Comparison of ENCODE assay signal across 8 cellular contexts in the genomic region with DNA sequence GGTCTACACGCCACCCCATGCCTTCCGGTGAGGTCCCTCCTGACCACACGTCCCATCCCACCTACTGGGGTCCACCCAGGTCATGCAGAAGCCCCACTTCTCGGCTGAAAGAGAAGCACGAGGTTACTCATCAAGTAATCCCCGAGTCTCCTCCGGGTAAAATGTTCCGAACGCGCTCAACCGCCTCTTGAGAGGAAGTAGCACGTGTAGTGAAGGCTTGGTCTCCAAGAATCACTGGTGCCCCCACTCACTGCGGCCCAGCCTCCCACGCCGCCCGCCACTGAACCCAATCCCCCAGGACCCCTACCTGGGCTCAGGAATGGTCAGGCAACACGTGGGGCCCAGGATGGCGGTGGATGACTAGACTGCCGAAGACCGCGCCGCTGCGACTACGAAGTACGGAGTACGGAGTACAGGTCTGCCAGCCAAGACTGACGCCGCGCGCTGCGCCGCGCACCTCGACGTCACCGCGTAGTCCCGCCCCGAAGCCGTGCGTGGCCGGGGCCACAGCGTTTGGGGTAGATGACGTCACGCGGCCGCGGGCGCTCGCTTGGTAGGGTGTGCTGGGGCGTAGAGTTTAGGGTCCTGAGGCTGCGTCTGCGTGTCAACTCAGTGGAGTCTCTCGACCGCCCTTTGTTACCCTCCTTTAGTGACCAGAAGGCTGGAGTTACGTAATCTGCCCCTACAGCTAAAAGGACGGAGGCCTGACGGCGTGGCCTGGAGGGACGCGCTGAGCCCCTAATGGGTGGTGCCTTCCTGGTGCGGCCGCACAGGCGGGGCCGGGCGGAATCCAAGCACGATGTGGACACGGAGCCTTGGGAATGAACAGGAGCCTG. TPM values are rescaled to one million over a fixed set of nuclear protein-coding genes. Genes with fewer than 3 reads are reported as not detected.
DNase-seq lines count a peak whose midpoint lies in the region; ATAC-seq and TF ChIP-seq lines count a peak whose summit lies in the region.

No MANE protein-coding gene starts in this region.

- H3K9ac ChIP-seq in PC-3 (ENCODE audit: low read length) = peak overlapping the region; percentile 99

- H2AFZ ChIP-seq in PC-3 (ENCODE audit: low read length) = peak overlapping the region; percentile 87

- H3F3A ChIP-seq in PC-3 (ENCODE audit: low read length, unreplicated experiment) = peaks cover 13% of the 10 kb centered on the region

- H3K36me3 ChIP-seq in PC-3 (ENCODE audit: low read depth, low read length) (peaks cover 37% of the 10 kb centered on the region), esophagus muscularis mucosa (peaks cover 24 to 41% (median 37%) of the 10 kb centered on the region in 4 donors), muscle layer of duodenum (ENCODE audit: control insufficient read depth in 1 of 2, insufficient read depth in 2 of 2, low read length in 2 of 2) (peaks cover 28 to 33% of the 10 kb centered on the region in 2 donors)

- TSS peak; percentile 58 for BruUV-seq in PC-3 (replicated peaks; lab: Mats Ljungman, UMichigan)

- ATAC-seq in GM21526 (IDR thresholded peaks at IDR 0.05; ENCODE audit: low FRiP score, unreplicated experiment) (peak; percentile 87), PC-3 (peak; percentile 98)
- peak; percentile 95 to 96 for ATAC-seq in activated T-cell treated with anti-CD3 and anti-CD28 coated beads, Interleukin-2, amount 50 U/mL, for 4 hours

- TF ChIP-seq EP300 in esophagus muscularis mucosa (IDR thresholded peaks at IDR 0.05) = peak; percentile 25

- CTCF ChIA-PET in PC-3 (lab: Charles Lee) = interaction anchor here (0.6 to 1.3 kb wide), 2 partner anchors 13 to 124 kb away, joined by 5 to 14 read pairs; no protein-coding TSS in a partner anchor

- peaks cover 42% of the 10 kb centered on the region for H3K36me3 Mint-ChIP-seq in activated T-cell treated with anti-CD3 and anti-CD28 coated beads, Interleukin-2, amount 50 U/mL, for 4 hours (ENCODE audit: insufficient read depth)

- WGBS in esophagus muscularis mucosa = 1% methylated on average over 17 of the region's 68 CpGs

- DNase-seq in DMS 273 treated with DMSO at 0.1 percent for 48 hours (lab: John Stamatoyannopoulos, UW) (peak; percentile 95), HuH-7 (ENCODE audit: low spot score) (peak; percentile 94), PC-3 (peak; percentile 94), esophagus muscularis mucosa (ENCODE audit: extremely low spot score) (peak; percentile 99)
- peak; percentile 97 for DNase-seq in activated T-cell treated with anti-CD3 and anti-CD28 coated beads, Interleukin-2, amount 50 U/mL, for 4 hours
- peak; percentile 90 for DNase-seq in stimulated activated CD8-positive, alpha-beta memory T cell treated with anti-CD3 and anti-CD28 coated beads, Interleukin-7, amount 100 ng/mL, for 24 hours (ENCODE audit: low read depth)

- peaks cover 39% of the 10 kb centered on the region for H3K79me2 ChIP-seq in PC-3 (ENCODE audit: low read length)

- POLR2A ChIA-PET in PC-3 (lab: Charles Lee; ENCODE audit: unreplicated experiment) = interaction anchor here (0.7 to 1.4 kb wide), 2 partner anchors 13 to 36 kb away, joined by 4 to 18 read pairs; a partner anchor contains a TSS

- H3K27ac ChIP-seq in PC-3 (ENCODE audit: low read length) = peak overlapping the region; percentile 69
- H3K27ac ChIP-seq in esophagus muscularis mucosa (replicated peaks in 1 of 4) = peak overlapping the region; percentile 89 to 96 (median 94)
- peak overlapping the region; percentile 98 for H3K27ac ChIP-seq in muscle layer of duodenum (ENCODE audit: low read length)

- peak overlapping the region; percentile 92 for H3K4me3 ChIP-seq in PC-3 (ENCODE audit: low read length)
- peak overlapping the region; percentile 60 to 69 (median 64) for H3K4me3 ChIP-seq in esophagus muscularis mucosa
- peak overlapping the region; percentile 74 to 88 for H3K4me3 ChIP-seq in muscle layer of duodenum (ENCODE audit: low read depth in 1 of 2, low read length in 2 of 2)

- H3K9me3 Mint-ChIP-seq in activated T-cell treated with anti-CD3 and anti-CD28 coated beads, Interleukin-2, amount 50 U/mL, for 4 hours = no peaks in the 10 kb centered on the region

- H3K9me2 ChIP-seq in PC-3 (replicated peaks; ENCODE audit: low read length) = no peaks in the 10 kb centered on the region

- H3K27me3 ChIP-seq in PC-3 (ENCODE audit: low read length) (no peaks in the 10 kb centered on the region), esophagus muscularis mucosa (no peaks in the 10 kb centered on the region), muscle layer of duodenum (ENCODE audit: low read depth, low read length) (no peaks in the 10 kb centered on the region)

- peaks cover 19% of the 10 kb centered on the region for H3K4me1 ChIP-seq in PC-3 (ENCODE audit: insufficient read depth, low read length)
- H3K4me1 ChIP-seq in esophagus muscularis mucosa = peaks cover 13 to 37% (median 31%) of the 10 kb centered on the region in 4 donors
- peaks cover 10 to 15% of the 10 kb centered on the region in 2 donors for H3K4me1 ChIP-seq in muscle layer of duodenum (ENCODE audit: control insufficient read depth in 1 of 2, insufficient read depth in 2 of 2, low read length in 2 of 2)

- peak; percentile 88 for TF ChIP-seq POLR2A in esophagus muscularis mucosa (IDR thresholded peaks at IDR 0.05; ENCODE audit: low read depth)

- no peaks in the 10 kb centered on the region for H3K9me3 ChIP-seq in PC-3 (ENCODE audit: low read length)
- no peaks in the 10 kb centered on the region for H3K9me3 ChIP-seq in esophagus muscularis mucosa
- H3K9me3 ChIP-seq in muscle layer of duodenum (ENCODE audit: control insufficient read depth in 1 of 2, low read length in 2 of 2) = no peaks in the 10 kb centered on the region

- intact Hi-C loops in PC-3 (cut with micrococcal nuclease) (loop anchor here (1.0 to 5.0 kb wide), 2 partner anchors 99 to 125 kb away; a partner anchor contains a TSS), esophagus muscularis mucosa (cut with DNase I) (loop anchor here (5.0 to 10.0 kb wide), 2 partner anchors 126 to 402 kb away; a partner anchor contains a TSS)

- no peaks in the 10 kb centered on the region for H3K27me3 Mint-ChIP-seq in activated T-cell treated with anti-CD3 and anti-CD28 coated beads, Interleukin-2, amount 50 U/mL, for 4 hours (ENCODE audit: low read depth)

- TF ChIP-seq CTCF in PC-3 (conservative IDR thresholded peaks at IDR 0.05; ENCODE audit: low read depth, low read length) (no peak), esophagus muscularis mucosa (IDR thresholded peaks at IDR 0.05) (no peak)

- peak overlapping the region; percentile 99 for H3K4me2 ChIP-seq in PC-3 (ENCODE audit: low read length)

- peaks cover 35% of the 10 kb centered on the region for H4K20me1 ChIP-seq in PC-3 (ENCODE audit: low read length)

- H3K4me1 Mint-ChIP-seq in activated T-cell treated with anti-CD3 and anti-CD28 coated beads, Interleukin-2, amount 50 U/mL, for 4 hours (ENCODE audit: low read depth) = peaks cover 60% of the 10 kb centered on the region

- peak overlapping the region; percentile 99 for H3K4me3 Mint-ChIP-seq in activated T-cell treated with anti-CD3 and anti-CD28 coated beads, Interleukin-2, amount 50 U/mL, for 4 hours

RNA-seq across cellular contexts. Expression of a gene that starts 7.6 kb away (rescaled TPM):
- total RNA-seq in PC-3 (2014; rRNA removed) (0.11 and 0.17 TPM in 2 replicates), esophagus muscularis mucosa (1 to 10 TPM in 3 of 4 donors, under 1 TPM in 1; 0.78 to 6.8 (median 3.1) TPM)
- total RNA-seq in activated T-cell treated with anti-CD3 and anti-CD28 coated beads, Interleukin-2, amount 50 U/mL, for 4 hours = 100 to 1,000 TPM; 120 to 205 (median 143) TPM

RNA-seq across cellular contexts. Expression of a gene that starts 13.6 kb away (rescaled TPM):
- 56.6 and 61.5 TPM in 2 replicates for total RNA-seq in PC-3 (2014; rRNA removed)
- total RNA-seq in activated T-cell treated with anti-CD3 and anti-CD28 coated beads, Interleukin-2, amount 50 U/mL, for 4 hours = 10 to 100 TPM; 35.9 to 38.2 (median 36.6) TPM
- 10 to 100 TPM; 40.3 to 61.7 (median 49.4) TPM for total RNA-seq in esophagus muscularis mucosa

Comparison
In these comparisons a context has a peak if more than half of its experiments do, and no peak if none do; other contexts are left out.
1. Peak in every context shown above with its lines: DNase-seq, ATAC-seq, H3K4me3 ChIP-seq and H3K27ac ChIP-seq.
2. RNA of a gene that starts 7.6 kb away (total RNA-seq): 120 to 205 TPM in activated T-cell treated with anti-CD3 and anti-CD28 coated beads, Interleukin-2, amount 50 U/mL, for 4 hours; 0.78 to 6.8 TPM in esophagus muscularis mucosa and 0.11 to 0.17 TPM in PC-3; every median in the first group is over 10 times any median in the second.